In genomic region chr6:96784650-96785049, GRCh38 we compare ENCODE assay signal across 23 cellular contexts.
"Had no signal": no experiment of that assay in that cellular context is flagged by ENCODE, and none has a peak within 500 bp of the region (broad histone marks: within the 10 kb centered on the region; RNA-seq: fewer than 3 reads in every experiment).

No MANE protein-coding gene starts in this region.

- H3K4me1 Mint-ChIP-seq: central memory CD8-positive, alpha-beta T cell; memory B cell; naive B cell had no signal

- H3K9me3 ChIP-seq: ascending aorta, mucosa of descending colon, right lobe of liver, thyroid gland, upper lobe of right lung had no signal

- ATAC-seq: activated CD8-positive, alpha-beta T cell treated with anti-CD3 and anti-CD28 coated beads, Interleukin-2, amount 10 ng/mL, durations not matched to agents 7 days and 5 days; activated naive CD4-positive, alpha-beta T cell treated with anti-CD3 and anti-CD28 coated beads, Interleukin-2, amount 50 U/mL, for 72 hours; effector memory CD8-positive, alpha-beta T cell; esophagus mucosa; mucosa of descending colon; right lobe of liver; upper lobe of right lung had no signal

- H3K4me1 ChIP-seq: right lobe of liver, thyroid gland, upper lobe of right lung had no signal

- H3K27ac Mint-ChIP-seq: activated CD8-positive, alpha-beta T cell treated with anti-CD3 and anti-CD28 coated beads, Interleukin-2, amount 10 ng/mL, durations not matched to agents 7 days and 5 days; activated naive CD4-positive, alpha-beta T cell treated with anti-CD3 and anti-CD28 coated beads, Interleukin-2, amount 50 U/mL, for 72 hours; effector memory CD8-positive, alpha-beta T cell; memory B cell; naive B cell had no signal

- H3K27ac ChIP-seq: ascending aorta, dorsolateral prefrontal cortex, right lobe of liver, thyroid gland, upper lobe of right lung had no signal

- H3K36me3 ChIP-seq: ascending aorta, right lobe of liver, thyroid gland, upper lobe of right lung had no signal

- H3K9me3 Mint-ChIP-seq: activated naive CD4-positive, alpha-beta T cell treated with anti-CD3 and anti-CD28 coated beads, Interleukin-2, amount 50 U/mL, for 72 hours; central memory CD8-positive, alpha-beta T cell; effector memory CD8-positive, alpha-beta T cell; memory B cell; naive B cell had no signal

- H3K27me3 ChIP-seq: ascending aorta, dorsolateral prefrontal cortex, right lobe of liver, thyroid gland, upper lobe of right lung had no signal

- H3K4me3 ChIP-seq: ascending aorta, dorsolateral prefrontal cortex, mucosa of descending colon, right lobe of liver, thyroid gland, upper lobe of right lung had no signal

- H3K4me3 Mint-ChIP-seq: activated CD8-positive, alpha-beta T cell treated with anti-CD3 and anti-CD28 coated beads, Interleukin-2, amount 10 ng/mL, durations not matched to agents 7 days and 5 days; central memory CD8-positive, alpha-beta T cell; effector memory CD8-positive, alpha-beta T cell; memory B cell; naive B cell had no signal

- H3K27me3 Mint-ChIP-seq: naive B cell had no signal

- DNase-seq: activated CD4-positive, alpha-beta T cell treated with anti-CD3 and anti-CD28 coated beads for 1 hour; activated CD4-positive, alpha-beta T cell treated with anti-CD3 and anti-CD28 coated beads, Interleukin-2, amount 50 U/mL, for 1 hour; activated CD8-positive, alpha-beta T cell treated with anti-CD3 and anti-CD28 coated beads, Interleukin-2, amount 10 ng/mL, durations not matched to agents 7 days and 5 days; activated gamma-delta T cell treated with Interleukin-2 at 50 U/mL for 16 hours; activated T-cell treated with anti-CD3 and anti-CD28 coated beads, Interleukin-2, amount 50 U/mL, for 1 hour; dorsolateral prefrontal cortex; effector memory CD8-positive, alpha-beta T cell; hippocampal formation; mucosa of descending colon; naive B cell; posterior cingulate gyrus; right lobe of liver; small intestine; stimulated activated naive CD4-positive, alpha-beta T cell treated with Interleukin-2 at 50 U/mL for 16 hours; substantia nigra; T-helper 9 cell; thyroid gland; upper lobe of right lung had no signal
